13 cellular contexts compared by ENCODE assay signal in genomic region chr22:39287076-39287743, GRCh38. TPM values are rescaled to one million over a fixed set of nuclear protein-coding genes. Genes with fewer than 3 reads are reported as not detected.
DNase-seq lines count a peak whose midpoint lies in the region; ATAC-seq and TF ChIP-seq lines count a peak whose summit lies in the region.
"Had no signal": no experiment of that assay in that cellular context is flagged by ENCODE, and none has a peak within 500 bp of the region (broad histone marks: within the 10 kb centered on the region; RNA-seq: fewer than 3 reads in every experiment).

No MANE protein-coding gene starts in this region.

- H3K27ac ChIP-seq in left lung = peak overlapping the region in 1 of 2 donors; percentile 61
- H3K27ac ChIP-seq in psoas muscle = no peak overlapping the region

- intact Hi-C loops in left lung (cut with DNase I) (no loop called here), psoas muscle (cut with DNase I) (no loop called here)

- H3K4me1 ChIP-seq in left lung (peaks cover 8 to 74% of the 10 kb centered on the region in 2 donors), psoas muscle (peaks cover 46% of the 10 kb centered on the region)
- H3K4me1 ChIP-seq: BE2C had no signal

- H3K9me3 ChIP-seq in T-helper 17 cell (ENCODE audit: control insufficient read depth, low read length, poor library complexity, severe bottlenecking) (peaks cover 2% of the 10 kb centered on the region), left lung (peaks cover 0 to 11% of the 10 kb centered on the region in 2 donors), psoas muscle (no peaks in the 10 kb centered on the region)
- H3K9me3 ChIP-seq: BE2C had no signal

- peak; percentile 65 for DNase-seq in Ammon's horn (ENCODE audit: low spot score)
- DNase-seq in GM19240 (ENCODE audit: insufficient read length, low spot score) = peak; percentile 74
- no peak for DNase-seq in T-helper 17 cell
- DNase-seq in left lung = peak in 1 of 2 donors; percentile 51
- DNase-seq in psoas muscle = no peak
- DNase-seq in NCI-H1436 (lab: John Stamatoyannopoulos, UW) = no peak
- DNase-seq: activated CD8-positive, alpha-beta memory T cell treated with anti-CD3 and anti-CD28 coated beads, Interleukin-2, amount 50 U/mL, for 4 hours; BE2C; glutamatergic neuron had no signal

- no peak overlapping the region for H3K27ac Mint-ChIP-seq in T-helper 17 cell

- H3K36me3 ChIP-seq in left lung = no peaks in the 10 kb centered on the region
- H3K36me3 ChIP-seq in psoas muscle (ENCODE audit: insufficient read depth in 1 of 2, low read depth in 1 of 2) = no peaks in the 10 kb centered on the region
- H3K36me3 ChIP-seq: BE2C, breast epithelium had no signal

- TF ChIP-seq CTCF in left lung (IDR thresholded peaks at IDR 0.05) (no peak), psoas muscle (IDR thresholded peaks at IDR 0.05) (no peak)

- ATAC-seq in T-helper 17 cell (peak; percentile 50), left lung (peak; percentile 16), GM21528 (IDR thresholded peaks at IDR 0.05; ENCODE audit: low FRiP score, unreplicated experiment) (no peak), psoas muscle (no peak), GM18907 (IDR thresholded peaks at IDR 0.05; ENCODE audit: unreplicated experiment) (no peak)
- ATAC-seq: HCT116 had no signal

- WGBS in psoas muscle, 3 donors = 69 to 77% (median 73%) methylated on average over 8 of the region's 8 CpGs

- peaks cover 4% of the 10 kb centered on the region for H3K36me3 Mint-ChIP-seq in T-helper 17 cell (ENCODE audit: low read depth)

- H3K4me3 ChIP-seq in left lung (no peak overlapping the region), psoas muscle (no peak overlapping the region)
- H3K4me3 ChIP-seq: breast epithelium had no signal

- no peaks in the 10 kb centered on the region for H3K27me3 Mint-ChIP-seq in T-helper 17 cell

- H3K4me3 Mint-ChIP-seq in T-helper 17 cell = no peak overlapping the region

- peaks cover 2% of the 10 kb centered on the region for H3K4me1 Mint-ChIP-seq in T-helper 17 cell

- H3K27me3 ChIP-seq in left lung = no peaks in the 10 kb centered on the region
- no peaks in the 10 kb centered on the region for H3K27me3 ChIP-seq in psoas muscle (ENCODE audit: insufficient read depth in 3 of 3, low read length in 2 of 3)
- H3K27me3 ChIP-seq: BE2C, breast epithelium had no signal

RNA-seq across cellular contexts. Expression of gene RPL3, which starts 32.2 kb away (rescaled TPM):
- 1,000 to 10,000 TPM; 3,215 to 3,260 TPM for total RNA-seq in T-helper 17 cell
- 1,000 to 10,000 TPM; 1,506 to 1,575 TPM for total RNA-seq in left lung
- total RNA-seq in psoas muscle = 100 to 1,000 TPM; 266 to 539 (median 329) TPM
- 1,000 to 10,000 TPM in 1 of 3 donors, 100 to 1,000 TPM in 2; 470 to 1,471 (median 727) TPM for polyA plus RNA-seq in psoas muscle

RNA-seq across cellular contexts. Expression of gene PDGFB, which starts 42.4 kb away (rescaled TPM):
- total RNA-seq in T-helper 17 cell (1 to 10 TPM; 2.8 to 4.4 TPM), left lung (10 to 100 TPM; 21.9 to 28.2 TPM), psoas muscle (10 to 100 TPM in 3 of 4 donors, 1 to 10 TPM in 1; 7.5 to 16.4 (median 14.0) TPM)
- 10 to 100 TPM in 1 of 3 donors, 1 to 10 TPM in 2; 5.2 to 10.1 (median 5.8) TPM for polyA plus RNA-seq in psoas muscle

Comparison
In these comparisons a context has a peak if more than half of its experiments do, and no peak if none do; other contexts are left out.
1. DNase-seq: peak in Ammon's horn (single experiment) and GM19240 (single experiment); none in T-helper 17 cell (0 of 3), psoas muscle (0 of 2) and NCI-H1436 (single experiment).
2. ATAC-seq: peak in T-helper 17 cell (single experiment) and left lung (single experiment); none in GM21528 (single experiment), psoas muscle (0 of 4) and GM18907 (single experiment).